Comparison of ENCODE assay signal across 15 cellular contexts in the genomic region with DNA sequence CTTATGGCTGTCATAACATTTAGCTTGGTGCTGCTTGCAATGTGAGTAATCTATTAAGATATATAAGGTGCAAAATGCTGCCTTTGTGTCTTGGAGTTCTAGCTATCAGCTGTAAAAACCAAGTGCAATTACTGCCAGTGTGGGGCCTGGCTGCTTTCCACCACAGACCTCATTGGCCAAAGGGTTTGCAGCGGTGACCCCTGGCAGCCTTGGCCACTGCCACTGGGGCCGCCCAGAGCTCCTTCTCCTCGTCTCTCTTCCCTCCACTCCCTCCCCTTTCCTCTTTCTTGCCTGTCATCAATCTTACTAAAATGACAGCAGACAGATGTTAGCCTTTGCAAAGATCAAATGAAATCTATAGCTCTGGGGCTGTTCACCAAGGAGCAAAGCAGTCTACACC.
A peak's percentile ranks its signal among the peaks of the same experiment; 100 is the strongest.
DNase-seq lines count a peak whose midpoint lies in the region; ATAC-seq and TF ChIP-seq lines count a peak whose summit lies in the region.
"Had no signal": no experiment of that assay in that cellular context is flagged by ENCODE, and none has a peak within 500 bp of the region (broad histone marks: within the 10 kb centered on the region; RNA-seq: fewer than 3 reads in every experiment).

No MANE protein-coding gene starts in this region.

- H3K4me1 Mint-ChIP-seq in GM23338 (peaks cover 15% of the 10 kb centered on the region), mesothelial cell of epicardium (peaks cover 62% of the 10 kb centered on the region)
- H3K4me1 Mint-ChIP-seq: CD4-positive, alpha-beta memory T cell had no signal

- H3K27ac Mint-ChIP-seq in GM23338 (peak overlapping the region; percentile 71; the same call in 1 of the 2 replicates), mesothelial cell of epicardium (peak overlapping the region; percentile 5)
- H3K27ac Mint-ChIP-seq: CD4-positive, alpha-beta memory T cell had no signal

- H2AFZ ChIP-seq in GM23338 = peak overlapping the region; percentile 57; the same call in 1 of the 2 replicates

- H3F3A ChIP-seq in GM23338 (replicated peaks; ENCODE audit: low read depth) = no peaks in the 10 kb centered on the region

- no peaks in the 10 kb centered on the region for H3K9me3 Mint-ChIP-seq in GM23338
- no peaks in the 10 kb centered on the region for H3K9me3 Mint-ChIP-seq in mesothelial cell of epicardium

- H3K4me1 ChIP-seq in GM23338 (ENCODE audit: insufficient read depth) = no peaks in the 10 kb centered on the region
- H3K4me1 ChIP-seq: SJSA1 had no signal

- H3K9me2 ChIP-seq in GM23338 (ENCODE audit: insufficient read depth) = no peaks in the 10 kb centered on the region; the same call in 1 of the 2 replicates

- ATAC-seq in GM23338 (no peak), HG02571 (IDR thresholded peaks at IDR 0.05; ENCODE audit: unreplicated experiment) (no peak)
- ATAC-seq: HCT116, Panc1 had no signal

- H3K27ac ChIP-seq in GM23338 (ENCODE audit: low read depth) = no peak overlapping the region
- H3K27ac ChIP-seq: BLaER1, SJSA1 had no signal

- H3K36me3 Mint-ChIP-seq in GM23338 (ENCODE audit: low read depth) (no peaks in the 10 kb centered on the region), mesothelial cell of epicardium (no peaks in the 10 kb centered on the region)
- H3K36me3 Mint-ChIP-seq: CD4-positive, alpha-beta memory T cell had no signal

- H3K4me3 Mint-ChIP-seq in GM23338 (no peak overlapping the region), mesothelial cell of epicardium (no peak overlapping the region)
- H3K4me3 Mint-ChIP-seq: CD4-positive, alpha-beta memory T cell had no signal

- no peak overlapping the region for H3K4me3 ChIP-seq in GM23338
- H3K4me3 ChIP-seq: BLaER1, SJSA1 had no signal

- no peaks in the 10 kb centered on the region for H3K27me3 ChIP-seq in GM23338 (ENCODE audit: insufficient read depth)
- H3K27me3 ChIP-seq: BLaER1, SJSA1 had no signal

- no peaks in the 10 kb centered on the region for H3K36me3 ChIP-seq in GM23338 (ENCODE audit: insufficient read depth)
- H3K36me3 ChIP-seq: BLaER1, SJSA1 had no signal

- no peaks in the 10 kb centered on the region for H3K79me2 ChIP-seq in GM23338 (replicated peaks; ENCODE audit: insufficient read depth)

- TF ChIP-seq CTCF in GM23338 (conservative IDR thresholded peaks at IDR 0.05; ENCODE audit: low read depth in 2 of 2) (no peak), mesothelial cell of epicardium (IDR thresholded peaks at IDR 0.05; ENCODE audit: unreplicated experiment) (no peak)

- DNase-seq in GM23338 (ENCODE audit: low spot score) (no peak), NCI-H1694 treated with DMSO at 0.1 percent for 48 hours (lab: John Stamatoyannopoulos, UW) (peak; percentile 33), SK-N-DZ (ENCODE audit: low spot score) (peak; percentile 67), mesothelial cell of epicardium (ENCODE audit: low spot score in 2 of 2, unreplicated experiment in 2 of 2) (no peak), NCI-H1930 (lab: John Stamatoyannopoulos, UW) (no peak), NCI-H345 treated with DMSO at 0.1 percent for 48 hours (lab: John Stamatoyannopoulos, UW; ENCODE audit: unreplicated experiment) (no peak)
- DNase-seq: CD4-positive, alpha-beta memory T cell; GOT3; NCI-H1105; NCI-H446 treated with DMSO at 0.1 percent for 48 hours had no signal

- no peak overlapping the region for H3K4me2 ChIP-seq in GM23338
- H3K4me2 ChIP-seq: BLaER1 had no signal

- H3K27me3 Mint-ChIP-seq in GM23338 (ENCODE audit: insufficient read depth, low read depth, poor library complexity) (peaks cover 3% of the 10 kb centered on the region), mesothelial cell of epicardium (ENCODE audit: low read depth) (no peaks in the 10 kb centered on the region)
- H3K27me3 Mint-ChIP-seq: CD4-positive, alpha-beta memory T cell had no signal

- no peaks in the 10 kb centered on the region for H4K20me1 ChIP-seq in GM23338 (replicated peaks; ENCODE audit: insufficient read depth)
- H4K20me1 ChIP-seq: BLaER1 had no signal

TF ChIP-seq in GM23338, 12 proteins besides CTCF, POLR2A, EP300 and RAD21:
- TF ChIP-seq ZNF331 (CRISPR knock-in tag; IDR thresholded peaks at IDR 0.05; ENCODE audit: low read depth) (no peak), EZH2phosphoT487 (IDR thresholded peaks at IDR 0.05; ENCODE audit: unreplicated experiment) (no peak), POLR2AphosphoS5 (IDR thresholded peaks at IDR 0.05; ENCODE audit: low read depth) (no peak), JUNB (IDR thresholded peaks at IDR 0.05; ENCODE audit: unreplicated experiment) (no peak), ZNF462 (CRISPR knock-in tag; IDR thresholded peaks at IDR 0.05) (no peak), EZH2 (IDR thresholded peaks at IDR 0.05; ENCODE audit: low read depth, unreplicated experiment) (no peak)

Comparison
In these comparisons a context has a peak if more than half of its experiments do, and no peak if none do; other contexts are left out.
1. DNase-seq: peak in NCI-H1694 treated with DMSO at 0.1 percent for 48 hours (single experiment) and SK-N-DZ (single experiment); none in GM23338 (single experiment), mesothelial cell of epicardium (0 of 2), NCI-H1930 (0 of 2) and NCI-H345 treated with DMSO at 0.1 percent for 48 hours (single experiment).